8 cellular contexts compared by ENCODE assay signal in the genomic region with DNA sequence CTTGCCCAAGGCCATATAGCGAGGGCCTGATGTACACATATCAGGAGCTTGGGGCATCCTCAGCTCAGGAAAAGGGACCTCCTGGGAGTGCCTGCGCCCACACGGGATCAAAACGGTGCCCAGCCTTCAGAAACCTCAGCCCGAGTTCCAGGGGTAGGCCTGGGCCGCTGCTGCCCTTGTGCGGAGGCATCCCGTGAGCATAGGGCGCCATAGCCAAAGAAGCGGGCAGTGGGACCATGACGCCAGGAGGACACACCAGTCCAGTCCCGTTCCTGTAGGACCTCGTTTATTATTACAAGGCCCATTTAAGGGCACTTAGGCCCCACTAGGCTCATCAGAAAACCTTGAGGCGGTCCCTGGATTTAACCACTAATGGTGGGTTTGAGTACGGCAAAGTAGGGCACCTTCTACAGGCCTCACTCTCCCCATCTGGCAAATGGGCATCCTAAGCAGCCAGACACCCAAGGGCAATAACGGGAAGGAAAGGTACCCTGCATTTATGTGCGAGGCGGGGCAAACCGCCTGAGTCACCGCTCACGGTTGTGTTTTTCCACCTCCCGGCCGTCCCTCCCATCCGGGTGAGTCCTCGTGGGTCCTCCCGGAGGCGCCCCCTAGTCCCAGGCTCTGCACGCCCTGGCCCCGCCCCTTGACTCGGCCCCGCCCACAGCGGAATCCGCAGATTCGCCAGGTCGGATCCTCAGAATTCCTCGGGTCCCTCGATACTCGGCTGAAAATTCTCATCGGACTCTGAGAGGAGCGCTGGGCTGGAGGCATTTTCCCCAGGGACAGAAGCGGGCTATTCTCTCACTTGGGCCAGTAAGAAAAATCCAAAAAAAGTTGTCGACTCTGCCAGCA. TPM values are rescaled to one million over a fixed set of nuclear protein-coding genes. Genes with fewer than 3 reads are reported as not detected.
DNase-seq lines count a peak whose midpoint lies in the region; ATAC-seq, FAIRE-seq and TF ChIP-seq lines count a peak whose summit lies in the region.

No MANE protein-coding gene starts in this region.

- DNase-seq in GM12891 (ENCODE audit: insufficient read length, low spot score) (peak; percentile 72), NCI-H2227 treated with DMSO at 0.1 percent for 48 hours (lab: John Stamatoyannopoulos, UW) (peak; percentile 85), kidney epithelial cell (ENCODE audit: low read depth) (peak; percentile 64)
- peak; percentile 66 to 75 for DNase-seq in central memory CD8-positive, alpha-beta T cell (ENCODE audit: low spot score in 2 of 2)
- peak; percentile 75 to 86 for DNase-seq in stimulated activated CD4-positive, alpha-beta T cell treated with anti-CD3 and anti-CD28 coated beads, Interleukin-1b, Interleukin-23, amount 100 ng/mL, for 1 hour (ENCODE audit: low read depth in 2 of 2)

- peak overlapping the region; percentile 90 for H3K4me3 Mint-ChIP-seq in central memory CD8-positive, alpha-beta T cell

- peaks cover 1% of the 10 kb centered on the region for H3K36me3 ChIP-seq in kidney epithelial cell (ENCODE audit: control insufficient read depth, insufficient read depth, low read length)

- H3K9me3 Mint-ChIP-seq in central memory CD8-positive, alpha-beta T cell = no peaks in the 10 kb centered on the region

- H3K27me3 ChIP-seq in kidney epithelial cell (ENCODE audit: control insufficient read depth, insufficient read depth, low read length) = no peaks in the 10 kb centered on the region

- 0 out of 2 replicates have a peak, but pooled peaks have one; percentile 16 for TF ChIP-seq POLR2A in GM12891 (IDR thresholded peaks at IDR 0.05; ENCODE audit: low read depth, low read length)

- H3K4me1 Mint-ChIP-seq in central memory CD8-positive, alpha-beta T cell = peaks cover 37% of the 10 kb centered on the region

- ATAC-seq in HG02870 (IDR thresholded peaks at IDR 0.05; ENCODE audit: unreplicated experiment) (peak; percentile 39), GM18873 (IDR thresholded peaks at IDR 0.05; ENCODE audit: low FRiP score, unreplicated experiment) (no peak)
- peak; percentile 78 to 81 for ATAC-seq in activated CD4-positive, CD25-positive, alpha-beta regulatory T cell treated with anti-CD3 and anti-CD28 coated beads, Interleukin-2, amount 50 U/mL, for 24 hours
- ATAC-seq in central memory CD8-positive, alpha-beta T cell (replicated peaks; ENCODE audit: extremely low read depth, poor library complexity, severe bottlenecking) = peak; percentile 61

- peaks cover 34% of the 10 kb centered on the region for H3K36me3 Mint-ChIP-seq in central memory CD8-positive, alpha-beta T cell (ENCODE audit: insufficient read depth)

- peak; percentile 41 for TF ChIP-seq CTCF in kidney epithelial cell (IDR thresholded peaks at IDR 0.05; ENCODE audit: insufficient read depth, low read length, poor library complexity, severe bottlenecking)

- peak; percentile 76 for FAIRE-seq in GM12891 (lab: Jason Lieb, UNC)

- H3K27ac Mint-ChIP-seq in central memory CD8-positive, alpha-beta T cell (ENCODE audit: low read depth) = peak overlapping the region; percentile 93

- no peaks in the 10 kb centered on the region for H3K27me3 Mint-ChIP-seq in central memory CD8-positive, alpha-beta T cell

- H3K4me3 ChIP-seq in kidney epithelial cell (ENCODE audit: low read depth, low read length) = peak overlapping the region; percentile 86

TF ChIP-seq in GM12891, 5 proteins besides CTCF, POLR2A, EP300 and RAD21:
- TF ChIP-seq POU2F2 (IDR thresholded peaks at IDR 0.05; ENCODE audit: low read depth, low read length) (no peak), TAF1 (IDR thresholded peaks at IDR 0.05; ENCODE audit: low read depth, low read length) (no peak), POLR2AphosphoS5 (IDR thresholded peaks at IDR 0.05; ENCODE audit: low read depth, low read length) (no peak; the same call in 1 of the 2 replicates), SPI1 (IDR thresholded peaks at IDR 0.05; ENCODE audit: low read depth, low read length) (no peak), PAX5 (IDR thresholded peaks at IDR 0.05; ENCODE audit: insufficient read depth, low read length, severe bottlenecking) (no peak)
TF ChIP-seq in GM12891: peak in this region for 0.

RNA-seq across cellular contexts. Expression of gene SETD1A, which starts 0.7 kb away (rescaled TPM):
- 10.9 TPM for polyA plus RNA-seq in GM12891 (2012; ENCODE audit: low read depth, missing spikeins)
- total RNA-seq in kidney epithelial cell = 7.2 TPM in 2 replicates

RNA-seq across cellular contexts. Expression of gene ORAI3, which starts 8.0 kb away (rescaled TPM):
- polyA plus RNA-seq in GM12891 (2012; ENCODE audit: low read depth, missing spikeins) = 18.0 TPM
- 35.3 and 37.9 TPM in 2 replicates for total RNA-seq in kidney epithelial cell

RNA-seq across cellular contexts. Expression of gene HSD3B7, which starts 28.2 kb away (rescaled TPM):
- polyA plus RNA-seq in GM12891 (2012; ENCODE audit: low read depth, missing spikeins) = 0.27 TPM
- 11.5 and 13.8 TPM in 2 replicates for total RNA-seq in kidney epithelial cell

RNA-seq across cellular contexts. Expression of gene FBXL19, which starts 33.5 kb away (rescaled TPM):
- 13.1 TPM for polyA plus RNA-seq in GM12891 (2012; ENCODE audit: low read depth, missing spikeins)
- total RNA-seq in kidney epithelial cell = 36.4 and 37.9 TPM in 2 replicates

RNA-seq across cellular contexts. Expression of gene STX1B, which starts 53.6 kb away (rescaled TPM):
- 0.76 TPM for polyA plus RNA-seq in GM12891 (2012; ENCODE audit: low read depth, missing spikeins)
- 0.07 and 0.29 TPM in 2 replicates for total RNA-seq in kidney epithelial cell
